1 cellular context compared by ENCODE assay signal in the genomic region with DNA sequence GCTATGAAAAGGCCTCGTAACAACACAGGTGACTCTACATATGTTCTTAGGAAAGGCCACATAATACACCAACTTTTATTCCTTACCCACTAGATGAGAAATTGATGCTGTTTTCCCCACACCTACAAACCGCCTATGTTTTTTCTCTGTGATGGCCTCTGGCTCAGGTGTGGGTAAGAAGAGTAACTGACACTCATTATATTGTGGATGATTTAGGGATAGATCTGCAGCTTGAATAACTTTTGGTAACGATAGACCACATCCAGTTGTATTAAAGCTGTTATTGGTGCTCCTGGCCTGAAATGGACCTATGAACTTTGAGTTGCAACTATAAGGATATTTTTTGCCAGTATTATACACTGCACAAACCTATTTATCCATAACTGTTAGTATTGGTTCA.
TF ChIP-seq lines count a peak whose summit lies in the region.

No MANE protein-coding gene starts in this region.

TF ChIP-seq in HCT116, 20 proteins besides CTCF, POLR2A, EP300 and RAD21 (continued from another document):
- TF ChIP-seq, protein P1, sequence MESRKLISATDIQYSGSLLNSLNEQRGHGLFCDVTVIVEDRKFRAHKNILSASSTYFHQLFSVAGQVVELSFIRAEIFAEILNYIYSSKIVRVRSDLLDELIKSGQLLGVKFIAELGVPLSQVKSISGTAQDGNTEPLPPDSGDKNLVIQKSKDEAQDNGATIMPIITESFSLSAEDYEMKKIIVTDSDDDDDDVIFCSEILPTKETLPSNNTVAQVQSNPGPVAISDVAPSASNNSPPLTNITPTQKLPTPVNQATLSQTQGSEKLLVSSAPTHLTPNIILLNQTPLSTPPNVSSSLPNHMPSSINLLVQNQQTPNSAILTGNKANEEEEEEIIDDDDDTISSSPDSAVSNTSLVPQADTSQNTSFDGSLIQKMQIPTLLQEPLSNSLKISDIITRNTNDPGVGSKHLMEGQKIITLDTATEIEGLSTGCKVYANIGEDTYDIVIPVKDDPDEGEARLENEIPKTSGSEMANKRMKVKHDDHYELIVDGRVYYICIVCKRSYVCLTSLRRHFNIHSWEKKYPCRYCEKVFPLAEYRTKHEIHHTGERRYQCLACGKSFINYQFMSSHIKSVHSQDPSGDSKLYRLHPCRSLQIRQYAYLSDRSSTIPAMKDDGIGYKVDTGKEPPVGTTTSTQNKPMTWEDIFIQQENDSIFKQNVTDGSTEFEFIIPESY (IDR thresholded peaks at IDR 0.05; ENCODE audit: extremely low read depth, insufficient replicate concordance, low read length) = no peak
- TF ChIP-seq CBX3 (IDR thresholded peaks at IDR 0.05; ENCODE audit: low read depth) = no peak
- TF ChIP-seq SRF (IDR thresholded peaks at IDR 0.05; ENCODE audit: low read depth) = no peak
- TF ChIP-seq ZFX (IDR thresholded peaks at IDR 0.05) = no peak
- TF ChIP-seq POLR2AphosphoS5 (IDR thresholded peaks at IDR 0.05; ENCODE audit: low read depth, low read length) = peak; percentile 32; the same call in 1 of the 2 replicates
